Comparison of ENCODE assay signal across 1 cellular context in the genomic region with DNA sequence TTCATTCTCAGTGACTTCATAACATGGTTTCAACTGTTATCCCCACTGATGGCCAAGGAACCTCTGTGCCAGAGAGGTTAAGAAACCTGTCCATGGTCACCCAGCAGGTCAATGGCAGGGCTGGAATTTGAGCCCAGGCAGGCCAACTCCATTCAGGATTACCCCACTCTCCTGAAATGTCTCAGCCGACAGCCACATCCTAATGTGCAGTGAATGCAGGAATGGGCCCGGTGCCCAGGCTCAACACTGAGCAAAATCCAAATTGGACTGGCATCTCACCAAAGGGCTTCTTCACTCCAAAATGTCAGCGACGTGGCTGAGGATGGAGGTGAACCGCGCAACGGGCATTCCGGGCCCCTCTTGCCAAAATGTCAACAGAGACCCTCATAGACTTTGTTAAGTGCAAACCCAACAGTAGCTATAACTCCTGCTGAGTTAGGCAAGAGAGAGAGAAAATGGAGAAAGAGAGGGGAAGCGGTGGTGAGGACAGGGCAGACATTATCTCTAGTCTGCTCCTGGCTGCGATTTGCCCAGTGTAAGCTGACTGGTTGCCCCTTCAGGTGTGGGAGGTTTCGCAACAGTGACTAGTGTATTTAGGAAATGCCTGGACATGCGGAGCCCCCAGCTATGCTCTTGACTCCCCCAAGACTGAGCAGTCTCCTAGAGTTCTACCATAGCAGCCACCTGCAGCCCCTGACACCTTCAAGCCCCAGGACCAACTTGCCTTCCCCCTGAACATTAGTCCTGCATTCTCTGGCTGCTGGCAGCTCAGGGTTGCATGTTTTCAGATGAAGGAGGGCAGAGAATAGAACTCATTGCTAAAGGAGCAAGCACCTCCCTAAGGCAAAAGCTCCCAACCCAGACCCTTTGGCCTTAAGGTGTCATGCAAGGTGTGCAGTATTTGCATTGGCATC.
TF ChIP-seq lines count a peak whose summit lies in the region.

No MANE protein-coding gene starts in this region.

TF ChIP-seq in HepG2, 621 proteins besides CTCF, POLR2A, EP300 and RAD21 (continued from another document):
- TF ChIP-seq ZNF687 (CRISPR knock-in tag; IDR thresholded peaks at IDR 0.05) (no peak), ZNF768 (CRISPR knock-in tag; IDR thresholded peaks at IDR 0.05) (peak; percentile 75), FOXO1 (CRISPR knock-in tag; IDR thresholded peaks at IDR 0.05) (no peak), ZNF691 (CRISPR knock-in tag; IDR thresholded peaks at IDR 0.05; ENCODE audit: borderline replicate concordance, low read depth) (no peak), GABPA (IDR thresholded peaks at IDR 0.05; ENCODE audit: low read depth, low read length) (no peak), GABPA (CRISPR knock-in tag; IDR thresholded peaks at IDR 0.05; ENCODE audit: low read depth) (no peak), CBFB (CRISPR knock-in tag; IDR thresholded peaks at IDR 0.05) (no peak), SMAD3 (CRISPR knock-in tag; IDR thresholded peaks at IDR 0.05) (no peak)
- TF ChIP-seq, protein P1, sequence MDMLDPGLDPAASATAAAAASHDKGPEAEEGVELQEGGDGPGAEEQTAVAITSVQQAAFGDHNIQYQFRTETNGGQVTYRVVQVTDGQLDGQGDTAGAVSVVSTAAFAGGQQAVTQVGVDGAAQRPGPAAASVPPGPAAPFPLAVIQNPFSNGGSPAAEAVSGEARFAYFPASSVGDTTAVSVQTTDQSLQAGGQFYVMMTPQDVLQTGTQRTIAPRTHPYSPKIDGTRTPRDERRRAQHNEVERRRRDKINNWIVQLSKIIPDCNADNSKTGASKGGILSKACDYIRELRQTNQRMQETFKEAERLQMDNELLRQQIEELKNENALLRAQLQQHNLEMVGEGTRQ (IDR thresholded peaks at IDR 0.05; ENCODE audit: low read depth, low read length), result no peak
- TF ChIP-seq, protein P1 (CRISPR knock-in tag; IDR thresholded peaks at IDR 0.05; ENCODE audit: borderline replicate concordance), result no peak
